In the genomic region with DNA sequence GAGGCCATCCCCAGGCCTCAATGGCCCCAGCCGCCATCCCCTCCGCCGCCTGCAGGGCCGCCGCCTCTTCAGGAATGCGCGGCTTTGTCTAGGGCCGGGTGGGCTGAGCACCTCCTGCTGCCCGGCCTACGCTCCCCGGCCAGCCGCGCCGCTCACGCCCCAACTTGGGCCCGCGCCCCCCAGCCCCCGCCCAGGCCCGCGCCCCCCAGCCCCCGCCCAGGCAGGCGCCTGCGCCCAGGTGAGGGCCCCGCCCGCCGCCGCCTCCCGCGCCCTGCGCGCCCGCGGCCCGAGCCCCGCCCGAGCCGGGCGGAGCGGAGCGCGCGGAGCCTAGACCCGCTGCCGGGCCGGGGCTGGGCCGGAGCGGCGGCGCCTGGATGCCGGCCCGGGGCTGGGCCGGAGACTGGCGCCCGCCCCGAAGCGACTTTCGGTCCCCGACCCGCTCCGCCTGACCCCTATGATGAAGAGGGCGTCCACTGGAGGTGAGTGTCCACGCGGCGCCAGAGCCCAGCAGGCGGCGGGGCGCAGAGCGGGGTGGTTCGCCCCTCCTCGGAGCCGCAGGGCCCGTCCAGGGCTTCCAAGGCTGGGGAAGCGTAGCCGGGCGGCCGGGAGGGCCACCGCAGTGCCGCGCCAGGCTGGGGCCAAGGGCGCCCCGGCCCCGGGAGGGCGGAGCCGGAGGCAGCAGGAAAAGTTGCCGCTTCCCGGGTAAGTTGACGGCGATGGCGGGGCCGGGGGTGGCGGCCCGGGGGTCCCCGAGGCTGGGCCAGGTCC, we compare ENCODE assay signal across 7 cellular contexts. TPM values are rescaled to one million over a fixed set of nuclear protein-coding genes. Genes with fewer than 3 reads are reported as not detected.
DNase-seq lines count a peak whose midpoint lies in the region; ATAC-seq and TF ChIP-seq lines count a peak whose summit lies in the region.

No MANE protein-coding gene starts in this region.

- peak overlapping the region; percentile 84 for H3K4me2 ChIP-seq in GM23338

- H3K27ac ChIP-seq in GM23338 (ENCODE audit: low read depth): no peak overlapping the region

- H3K9me3 ChIP-seq in endocrine pancreas (ENCODE audit: control insufficient read depth, low read length): no peaks in the 10 kb centered on the region

- H3K36me3 Mint-ChIP-seq in GM23338 (ENCODE audit: low read depth): no peaks in the 10 kb centered on the region
- H3K36me3 Mint-ChIP-seq in naive thymus-derived CD8-positive, alpha-beta T cell: no peaks in the 10 kb centered on the region

- H3K9ac ChIP-seq in endocrine pancreas (ENCODE audit: control insufficient read depth, insufficient read depth, low read length): peak overlapping the region; percentile 54

- H3K9me3 Mint-ChIP-seq in GM23338: no peaks in the 10 kb centered on the region; the same call in 2 of the 3 replicates
- no peaks in the 10 kb centered on the region for H3K9me3 Mint-ChIP-seq in naive thymus-derived CD8-positive, alpha-beta T cell

- H2AFZ ChIP-seq in GM23338: peak overlapping the region; percentile 59; the same call in 1 of the 2 replicates

- H3K27me3 ChIP-seq in GM23338 (ENCODE audit: insufficient read depth) (no peaks in the 10 kb centered on the region), endocrine pancreas (ENCODE audit: control insufficient read depth, insufficient read depth, low read length) (no peaks in the 10 kb centered on the region)

- H3K9me2 ChIP-seq in GM23338 (ENCODE audit: insufficient read depth): no peaks in the 10 kb centered on the region

- ATAC-seq in GM23338 (peak; percentile 70), GM21786 (IDR thresholded peaks at IDR 0.05; ENCODE audit: unreplicated experiment) (no peak)
- ATAC-seq in naive thymus-derived CD8-positive, alpha-beta T cell: peak; percentile 67 to 71

- peak; percentile 86 for DNase-seq in GM23338 (ENCODE audit: low spot score)
- peak; percentile 72 for DNase-seq in NCI-H69 (lab: John Stamatoyannopoulos, UW)
- DNase-seq in naive thymus-derived CD8-positive, alpha-beta T cell: no peak
- no peak for DNase-seq in effector CD8-positive, alpha-beta T cell (lab: John Stamatoyannopoulos, UW)
- no peak for DNase-seq in KG1 (lab: John Stamatoyannopoulos, UW)

- H3K27me3 Mint-ChIP-seq in GM23338 (ENCODE audit: insufficient read depth, low read depth, poor library complexity): peaks cover 4% of the 10 kb centered on the region
- peaks cover 1 to 36% (median 22%) of the 10 kb centered on the region in 5 donors for H3K27me3 Mint-ChIP-seq in naive thymus-derived CD8-positive, alpha-beta T cell

- 0 out of 4 replicates have a peak, but pooled peaks of 1 of the 2 experiments have one; percentile 10 for TF ChIP-seq CTCF in GM23338 (conservative IDR thresholded peaks at IDR 0.05; ENCODE audit: low read depth in 2 of 2)

- peak overlapping the region; percentile 84 for H3K4me3 ChIP-seq in GM23338
- no peak overlapping the region for H3K4me3 ChIP-seq in endocrine pancreas (ENCODE audit: control insufficient read depth, insufficient read depth, low read length)

- H4K20me1 ChIP-seq in GM23338 (replicated peaks; ENCODE audit: insufficient read depth): no peaks in the 10 kb centered on the region

- POLR2A ChIA-PET in naive thymus-derived CD8-positive, alpha-beta T cell (lab: Charles Lee): no interaction called here

- H3K4me1 ChIP-seq in GM23338 (ENCODE audit: insufficient read depth) (no peaks in the 10 kb centered on the region), endocrine pancreas (ENCODE audit: control insufficient read depth, insufficient read depth, low read length) (no peaks in the 10 kb centered on the region)

- no peaks in the 10 kb centered on the region for H3F3A ChIP-seq in GM23338 (replicated peaks; ENCODE audit: low read depth)

- H3K79me2 ChIP-seq in GM23338 (replicated peaks; ENCODE audit: insufficient read depth): no peaks in the 10 kb centered on the region

- H3K36me3 ChIP-seq in GM23338 (ENCODE audit: insufficient read depth) (no peaks in the 10 kb centered on the region), endocrine pancreas (ENCODE audit: control insufficient read depth, insufficient read depth, low read length) (no peaks in the 10 kb centered on the region)

- H3K4me1 Mint-ChIP-seq in GM23338: peaks cover 3% of the 10 kb centered on the region; the same call in 2 of the 3 replicates
- peaks cover 0 to 5% (median 1%) of the 10 kb centered on the region in 4 donors for H3K4me1 Mint-ChIP-seq in naive thymus-derived CD8-positive, alpha-beta T cell

- H3K27ac Mint-ChIP-seq in GM23338: no peak overlapping the region
- no peak overlapping the region for H3K27ac Mint-ChIP-seq in naive thymus-derived CD8-positive, alpha-beta T cell

- peak overlapping the region; percentile 57; the same call in 1 of the 3 replicates for H3K4me3 Mint-ChIP-seq in GM23338
- H3K4me3 Mint-ChIP-seq in naive thymus-derived CD8-positive, alpha-beta T cell: peak overlapping the region in 2 of 10 donors; percentile 39 to 54

TF ChIP-seq in GM23338, 12 proteins besides CTCF, POLR2A, EP300 and RAD21 (continues in another document):
- TF ChIP-seq EZH2phosphoT487 (IDR thresholded peaks at IDR 0.05; ENCODE audit: unreplicated experiment): no peak
- TF ChIP-seq, protein P1, sequence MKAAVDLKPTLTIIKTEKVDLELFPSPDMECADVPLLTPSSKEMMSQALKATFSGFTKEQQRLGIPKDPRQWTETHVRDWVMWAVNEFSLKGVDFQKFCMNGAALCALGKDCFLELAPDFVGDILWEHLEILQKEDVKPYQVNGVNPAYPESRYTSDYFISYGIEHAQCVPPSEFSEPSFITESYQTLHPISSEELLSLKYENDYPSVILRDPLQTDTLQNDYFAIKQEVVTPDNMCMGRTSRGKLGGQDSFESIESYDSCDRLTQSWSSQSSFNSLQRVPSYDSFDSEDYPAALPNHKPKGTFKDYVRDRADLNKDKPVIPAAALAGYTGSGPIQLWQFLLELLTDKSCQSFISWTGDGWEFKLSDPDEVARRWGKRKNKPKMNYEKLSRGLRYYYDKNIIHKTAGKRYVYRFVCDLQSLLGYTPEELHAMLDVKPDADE (IDR thresholded peaks at IDR 0.05): no peak
- no peak for TF ChIP-seq ZNF462 (CRISPR knock-in tag; IDR thresholded peaks at IDR 0.05)

RNA-seq across cellular contexts. Expression of gene PRODH, which starts 34.3 kb away (rescaled TPM):
- total RNA-seq in GM23338 (2014; rRNA removed; shearing (Covaris generic)): 31.9 and 67.4 TPM in 2 replicates
- 7.6 and 10.0 TPM in 2 replicates for polyA plus RNA-seq in GM23338 (2016; fragmentation: Nextera tagmentation; extraction: Ambion mirVana)
- under 1 TPM; 0.49 to 0.74 TPM for total RNA-seq in naive thymus-derived CD8-positive, alpha-beta T cell
- polyA plus RNA-seq in naive thymus-derived CD8-positive, alpha-beta T cell: under 1 TPM in 2 of 3 donors, not detected in 1; 0.04 to 0.10 TPM

Comparison
In these comparisons a context has a peak if more than half of its experiments do, and no peak if none do; other contexts are left out.
1. DNase-seq: peak in GM23338 (single experiment) and NCI-H69 (single experiment); none in naive thymus-derived CD8-positive, alpha-beta T cell (0 of 10), effector CD8-positive, alpha-beta T cell (single experiment) and KG1 (single experiment).
2. RNA of gene PRODH, which starts 34.3 kb away (total RNA-seq): 31.9 to 67.4 TPM in GM23338; 0.49 to 0.74 TPM in naive thymus-derived CD8-positive, alpha-beta T cell; every median in the first group is over 10 times any median in the second.